Comparison of ENCODE assay signal across 9 cellular contexts in genomic region chr1:56424744-56425493, GRCh38.
A peak's percentile ranks its signal among the peaks of the same experiment; 100 is the strongest.
DNase-seq lines count a peak whose midpoint lies in the region; ATAC-seq, FAIRE-seq and TF ChIP-seq lines count a peak whose summit lies in the region.
"Had no signal": no experiment of that assay in that cellular context is flagged by ENCODE, and none has a peak within 500 bp of the region (broad histone marks: within the 10 kb centered on the region; RNA-seq: fewer than 3 reads in every experiment).

No MANE protein-coding gene starts in this region.

- no peak; the same call in 2 of the 3 replicates for ATAC-seq in K562
- ATAC-seq in lung (ENCODE audit: insufficient read depth, low FRiP score), result peak; percentile 66
- no peak for ATAC-seq in HG03342 (IDR thresholded peaks at IDR 0.05; ENCODE audit: unreplicated experiment)
- ATAC-seq in GM21529 (IDR thresholded peaks at IDR 0.05; ENCODE audit: unreplicated experiment), result no peak

- H3K4me3 ChIP-seq in K562 (no peak overlapping the region), lung (no peak overlapping the region)

- BruUV-seq in K562 (replicated peaks; lab: Mats Ljungman, UMichigan), result no TSS peak

- POLR2A ChIA-PET in K562 (lab: Yijun Ruan, JAX), result interaction anchor here (1.1 kb wide), 1 partner anchor 150 kb away, joined by 4 read pairs; no protein-coding TSS in a partner anchor

- H3K4me1 Mint-ChIP-seq in CD14-positive monocyte, result peaks cover 38% of the 10 kb centered on the region

- H3K4me3 Mint-ChIP-seq in CD14-positive monocyte, result peak overlapping the region; percentile 37 to 69

- DNase-seq in CD14-positive monocyte (ENCODE audit: low spot score) (peak; percentile 94), NCI-H1694 treated with DMSO at 0.1 percent for 48 hours (lab: John Stamatoyannopoulos, UW) (peak; percentile 68), K562 (ENCODE audit: extremely low read depth in 1 of 4, low spot score in 3 of 4) (peak in 3 of 4 experiments; percentile 11 to 39 (median 14)), lung (ENCODE audit: low spot score) (peak; percentile 39), COLO829 (ENCODE audit: low spot score) (no peak), putamen (ENCODE audit: low spot score) (no peak)
- DNase-seq: activated CD8-positive, alpha-beta memory T cell treated with anti-CD3 and anti-CD28 coated beads for 24 hours had no signal

- H3K36me3 ChIP-seq in K562 (ENCODE audit: control insufficient read depth, insufficient read depth, low read length) (no peaks in the 10 kb centered on the region), lung (ENCODE audit: control insufficient read depth in 2 of 2, insufficient read depth in 2 of 2, low read length in 2 of 2) (no peaks in the 10 kb centered on the region)

- H3K27me3 ChIP-seq in K562 (ENCODE audit: control insufficient read depth in 2 of 2, insufficient read depth in 2 of 2, low read length in 2 of 2), result no peaks in the 10 kb centered on the region
- no peaks in the 10 kb centered on the region for H3K27me3 ChIP-seq in lung (ENCODE audit: control insufficient read depth, insufficient read depth)

- H3K36me3 Mint-ChIP-seq in CD14-positive monocyte, result no peaks in the 10 kb centered on the region

- no peaks in the 10 kb centered on the region for H3K4me1 ChIP-seq in K562 (replicated peaks in 1 of 2; ENCODE audit: control insufficient read depth in 2 of 2, insufficient read depth in 2 of 2, low read length in 2 of 2)
- H3K4me1 ChIP-seq in lung (ENCODE audit: control insufficient read depth in 2 of 2, insufficient read depth in 2 of 2, low read length in 2 of 2), result peaks cover 4 to 5% of the 10 kb centered on the region in 2 donors

- H3K79me2 ChIP-seq in K562 (ENCODE audit: control insufficient read depth, insufficient read depth, low read length), result no peaks in the 10 kb centered on the region

- H3K27me3 Mint-ChIP-seq in CD14-positive monocyte (ENCODE audit: low read depth in 3 of 3), result no peaks in the 10 kb centered on the region

- H3K27ac Mint-ChIP-seq in CD14-positive monocyte, result peak overlapping the region; percentile 87 to 98 (median 96)

- CTCF ChIA-PET in K562 (lab: Yijun Ruan, JAX; ENCODE audit: low intra/inter-chr PET ratio), result no interaction called here

- H3K9me1 ChIP-seq in K562 (ENCODE audit: control insufficient read depth, insufficient read depth, low read length), result no peaks in the 10 kb centered on the region

- no peaks in the 10 kb centered on the region for H4K20me1 ChIP-seq in K562 (replicated peaks; ENCODE audit: control insufficient read depth, insufficient read depth, low read length)

- TF ChIP-seq CTCF in CD14-positive monocyte (IDR thresholded peaks at IDR 0.05) (no peak), K562 (IDR thresholded peaks at IDR 0.05 in 2 of 3, conservative IDR thresholded peaks at IDR 0.05 in 1 of 3; ENCODE audit: insufficient read depth in 2 of 3, low read depth in 1 of 3, low read length in 3 of 3) (no peak), lung (IDR thresholded peaks at IDR 0.05; ENCODE audit: control extremely low read depth, extremely low read depth) (no peak)

- H3K9me3 ChIP-seq in K562 (replicated peaks; ENCODE audit: control insufficient read depth, insufficient read depth, low read depth, low read length) (no peaks in the 10 kb centered on the region), lung (ENCODE audit: control insufficient read depth in 2 of 2, insufficient read depth in 1 of 2, low read length in 1 of 2) (no peaks in the 10 kb centered on the region)

- H3K9ac ChIP-seq in K562 (ENCODE audit: insufficient read depth in 1 of 2, low read depth in 2 of 2, low read length in 2 of 2), result no peak overlapping the region

- peak; percentile 32 for FAIRE-seq in K562 (lab: Jason Lieb, UNC)

- in situ Hi-C loops in K562 (cut with MboI), result no loop called here

- intact Hi-C loops in CD14-positive monocyte (cut with micrococcal nuclease), result loop anchor here (5.0 kb wide), 2 partner anchors 47 to 102 kb away; no protein-coding TSS in a partner anchor
- intact Hi-C loops in K562 (cut with micrococcal nuclease), result no loop called here

- WGBS in K562 (ENCODE audit: insufficient coverage, low coverage, missing lambda C conversion rate), result 14% methylated on average over 6 of the region's 6 CpGs
- 39 to 64% methylated on average over 6 of the region's 6 CpGs for WGBS in lung, 2 donors

- H3K27ac ChIP-seq in K562 (ENCODE audit: extremely low read depth, low read depth, low read length) (no peak overlapping the region), lung (ENCODE audit: low read depth in 1 of 2, low read length in 1 of 2) (peak overlapping the region; percentile 56 to 83)

- no peak for TF ChIP-seq EP300 in K562 (IDR thresholded peaks at IDR 0.05; ENCODE audit: low read length)

- no peak overlapping the region for H2AFZ ChIP-seq in K562 (ENCODE audit: low read depth, low read length)

- TF ChIP-seq RAD21 in K562 (CRISPR knock-in tag; conservative IDR thresholded peaks at IDR 0.05 in 1 of 2, IDR thresholded peaks at IDR 0.05 in 1 of 2), result no peak

- TF ChIP-seq POLR2A in K562 (conservative IDR thresholded peaks at IDR 0.05), result no peak

- no peaks in the 10 kb centered on the region for H3K9me3 Mint-ChIP-seq in CD14-positive monocyte

- no peak overlapping the region for H3K4me2 ChIP-seq in K562 (ENCODE audit: insufficient read depth, low read length)

TF ChIP-seq in K562, 482 proteins besides CTCF, POLR2A, EP300 and RAD21:
- TF ChIP-seq FOSL1 (tag; conservative IDR thresholded peaks at IDR 0.05) (peak; percentile 69), NFIC (IDR thresholded peaks at IDR 0.05) (peak; percentile 96), NFIX (CRISPR knock-in tag; IDR thresholded peaks at IDR 0.05; ENCODE audit: low read depth) (peak; percentile 31; the same call in 1 of the 2 replicates), ESRRA (IDR thresholded peaks at IDR 0.05; ENCODE audit: borderline replicate concordance, low read depth) (peak; percentile 76), GTF2A2 (tag; IDR thresholded peaks at IDR 0.05) (no peak), ZNF592 (IDR thresholded peaks at IDR 0.05) (no peak), JUND (IDR thresholded peaks at IDR 0.05; ENCODE audit: borderline replicate concordance, low read depth, low read length) (peak; percentile 25; the same call in 1 of the 2 replicates), JUND (tag; IDR thresholded peaks at IDR 0.05; ENCODE audit: borderline replicate concordance, low read depth, low read length) (0 out of 3 replicates have a peak, but pooled peaks have one; percentile 11)

Comparison
In these comparisons a context has a peak if more than half of its experiments do, and no peak if none do; other contexts are left out.
1. DNase-seq: peak in CD14-positive monocyte (single experiment), NCI-H1694 treated with DMSO at 0.1 percent for 48 hours (single experiment), K562 (3 of 4) and lung (single experiment); none in COLO829 (single experiment) and putamen (single experiment).